8 cellular contexts compared by ENCODE assay signal in genomic region chr12:56358836-56359532, GRCh38. TPM values are rescaled to one million over a fixed set of nuclear protein-coding genes. Genes with fewer than 3 reads are reported as not detected.
DNase-seq lines count a peak whose midpoint lies in the region; ATAC-seq and TF ChIP-seq lines count a peak whose summit lies in the region.

No MANE protein-coding gene starts in this region.

- H3K27ac ChIP-seq in SJCRH30: no peak overlapping the region; the same call in 1 of the 2 replicates

- ATAC-seq in GM21381 (IDR thresholded peaks at IDR 0.05; ENCODE audit: unreplicated experiment) (no peak), GM21786 (IDR thresholded peaks at IDR 0.05; ENCODE audit: unreplicated experiment) (no peak), GM19463 (IDR thresholded peaks at IDR 0.05; ENCODE audit: unreplicated experiment) (no peak)

- peak overlapping the region; percentile 67 for H3K4me3 ChIP-seq in SJCRH30

- no peaks in the 10 kb centered on the region for H3K9me3 Mint-ChIP-seq in T-helper 1 cell treated with Interleukin-12 subunit alpha and Interleukin-12 subunit beta and Interleukin-4 antibody, amounts not matched to agents 30 μg/mL and 1 μg/mL, for 36 hours
- H3K9me3 Mint-ChIP-seq in nephron: no peaks in the 10 kb centered on the region

- H3K36me3 Mint-ChIP-seq in T-helper 1 cell treated with Interleukin-12 subunit alpha and Interleukin-12 subunit beta and Interleukin-4 antibody, amounts not matched to agents 30 μg/mL and 1 μg/mL, for 36 hours (ENCODE audit: low read depth): peaks cover 28% of the 10 kb centered on the region
- H3K36me3 Mint-ChIP-seq in nephron (ENCODE audit: low read depth): peaks cover 19% of the 10 kb centered on the region

- H3K4me1 ChIP-seq in SJCRH30: peaks cover 5% of the 10 kb centered on the region; the same call in 1 of the 2 replicates

- H3K4me3 Mint-ChIP-seq in T-helper 1 cell treated with Interleukin-12 subunit alpha and Interleukin-12 subunit beta and Interleukin-4 antibody, amounts not matched to agents 30 μg/mL and 1 μg/mL, for 36 hours: peak overlapping the region; percentile 95
- H3K4me3 Mint-ChIP-seq in nephron: peak overlapping the region; percentile 91 to 97 (median 97)

- no peak for DNase-seq in T-helper 1 cell
- peak; percentile 21 to 42 for DNase-seq in SJCRH30
- peak; percentile 77 for DNase-seq in epidermal melanocyte (ENCODE audit: insufficient read length, low spot score)

- no peaks in the 10 kb centered on the region; the same call in 1 of the 2 replicates for H3K36me3 ChIP-seq in SJCRH30

- peak overlapping the region; percentile 97 for H3K27ac Mint-ChIP-seq in T-helper 1 cell treated with Interleukin-12 subunit alpha and Interleukin-12 subunit beta and Interleukin-4 antibody, amounts not matched to agents 30 μg/mL and 1 μg/mL, for 36 hours
- peak overlapping the region; percentile 90 to 94 (median 93) for H3K27ac Mint-ChIP-seq in nephron

- no peaks in the 10 kb centered on the region for H3K27me3 Mint-ChIP-seq in T-helper 1 cell treated with Interleukin-12 subunit alpha and Interleukin-12 subunit beta and Interleukin-4 antibody, amounts not matched to agents 30 μg/mL and 1 μg/mL, for 36 hours (ENCODE audit: low read depth)
- H3K27me3 Mint-ChIP-seq in nephron (ENCODE audit: low read depth): no peaks in the 10 kb centered on the region

- H3K27me3 ChIP-seq in SJCRH30: no peaks in the 10 kb centered on the region

- no peaks in the 10 kb centered on the region for H3K9me3 ChIP-seq in SJCRH30 (replicated peaks)

- H3K4me1 Mint-ChIP-seq in T-helper 1 cell treated with Interleukin-12 subunit alpha and Interleukin-12 subunit beta and Interleukin-4 antibody, amounts not matched to agents 30 μg/mL and 1 μg/mL, for 36 hours (ENCODE audit: low read depth): peaks cover 18% of the 10 kb centered on the region
- H3K4me1 Mint-ChIP-seq in nephron: peaks cover 15% of the 10 kb centered on the region

- TF ChIP-seq CTCF in nephron (IDR thresholded peaks at IDR 0.05; ENCODE audit: unreplicated experiment in 3 of 3): no peak

RNA-seq across cellular contexts. Expression of gene STAT2, which starts 0.9 kb away (rescaled TPM):
- total RNA-seq in SJCRH30 (2014; rRNA removed; shearing (Covaris generic)): 38.8 and 44.0 TPM in 2 replicates

RNA-seq across cellular contexts. Expression of gene APOF, which starts 3.7 kb away (rescaled TPM):
- not detected in 2 replicates for total RNA-seq in SJCRH30 (2014; rRNA removed; shearing (Covaris generic))

RNA-seq across cellular contexts. Expression of gene IL23A, which starts 20.3 kb away (rescaled TPM):
- total RNA-seq in SJCRH30 (2014; rRNA removed; shearing (Covaris generic)): 0.41 TPM in 1 of 2 replicates, not detected in the other

RNA-seq across cellular contexts. Expression of gene PAN2, which starts 25.2 kb away (rescaled TPM):
- 25.5 and 27.9 TPM in 2 replicates for total RNA-seq in SJCRH30 (2014; rRNA removed; shearing (Covaris generic))

RNA-seq across cellular contexts. Expression of gene CNPY2, which starts 43.2 kb away (rescaled TPM):
- 75.2 and 80.9 TPM in 2 replicates for total RNA-seq in SJCRH30 (2014; rRNA removed; shearing (Covaris generic))

Comparison
In these comparisons a context has a peak if more than half of its experiments do, and no peak if none do; other contexts are left out.
1. DNase-seq: peak in SJCRH30 (2 of 2) and epidermal melanocyte (single experiment); none in T-helper 1 cell (0 of 5).